ENCODE assay signal across 12 cellular contexts in the genomic region with DNA sequence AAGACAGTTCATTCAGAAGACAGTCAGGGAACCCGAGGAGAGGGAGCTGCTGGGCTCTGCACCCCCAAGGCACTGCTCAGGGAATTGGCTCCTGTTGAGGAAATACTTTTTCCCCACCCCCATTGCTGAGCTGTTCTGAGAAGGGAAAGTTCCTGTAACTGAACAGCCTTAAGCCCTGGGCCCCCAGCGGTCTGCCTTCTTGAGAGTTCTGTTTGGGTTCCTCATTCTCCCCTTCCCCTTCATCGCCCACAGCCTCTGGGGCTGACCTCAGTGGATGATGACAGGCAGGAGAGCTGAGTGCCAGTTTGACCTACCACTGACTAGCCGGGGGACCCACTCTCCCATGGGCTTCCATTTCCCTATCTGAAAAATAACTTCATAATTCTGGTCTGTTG. TPM values are rescaled to one million over a fixed set of nuclear protein-coding genes. Genes with fewer than 3 reads are reported as not detected.
DNase-seq lines count a peak whose midpoint lies in the region; ATAC-seq and TF ChIP-seq lines count a peak whose summit lies in the region.
"Had no signal": no experiment of that assay in that cellular context is flagged by ENCODE, and none has a peak within 500 bp of the region (broad histone marks: within the 10 kb centered on the region; RNA-seq: fewer than 3 reads in every experiment).

No MANE protein-coding gene starts in this region.

- in situ Hi-C loops in ACHN (cut with HindIII; ENCODE audit: low pct_ligation_motif_present, low pct_unique_long_range_greater_than_20kb, low sequenced_read_pairs), result no loop called here

- H3K4me1 ChIP-seq in heart right ventricle, result peaks cover 0 to 81% (median 0%) of the 10 kb centered on the region in 9 donors
- peaks cover 0 to 8% (median 5%) of the 10 kb centered on the region in 3 donors for H3K4me1 ChIP-seq in skeletal muscle tissue (ENCODE audit: control insufficient read depth in 3 of 3, insufficient read depth in 3 of 3, low read length in 3 of 3)

- intact Hi-C loops in heart right ventricle (cut with DNase I), result no loop called here

- H3K36me3 ChIP-seq in heart right ventricle (peaks cover 0 to 4% (median 0%) of the 10 kb centered on the region in 9 donors), skeletal muscle tissue (ENCODE audit: control insufficient read depth in 3 of 3, insufficient read depth in 3 of 3, low read length in 3 of 3) (no peaks in the 10 kb centered on the region)

- H3K4me3 ChIP-seq in heart right ventricle, result peak overlapping the region in 1 of 10 donors; percentile 33
- no peak overlapping the region for H3K4me3 ChIP-seq in skeletal muscle tissue (ENCODE audit: low read length in 3 of 3)

- H3K27ac ChIP-seq in heart right ventricle (peak overlapping the region in 4 of 10 donors; percentile 22 to 85 (median 44)), skeletal muscle tissue (ENCODE audit: low read depth, low read length) (peak overlapping the region; percentile 12)

- ATAC-seq in GM18502 (IDR thresholded peaks at IDR 0.05; ENCODE audit: poor library complexity, unreplicated experiment), result peak; percentile 64
- ATAC-seq in heart right ventricle, result peak; percentile 58 to 88 (median 79)
- ATAC-seq: T-cell had no signal

- no peak overlapping the region for H3K9ac ChIP-seq in skeletal muscle tissue (ENCODE audit: low read depth in 1 of 3, low read length in 3 of 3)

- DNase-seq in NOMO-1 treated with DMSO at 0.1 percent for 48 hours (lab: John Stamatoyannopoulos, UW; ENCODE audit: unreplicated experiment) (peak; percentile 93), heart right ventricle (peak; percentile 42 to 54), DMS53 treated with DMSO at 0.1 percent for 48 hours (lab: John Stamatoyannopoulos, UW; ENCODE audit: unreplicated experiment) (no peak), NCI-H128 (lab: John Stamatoyannopoulos, UW; ENCODE audit: unreplicated experiment) (no peak), ACHN (no peak), iPS-NIHi11 (ENCODE audit: low spot score) (no peak)
- DNase-seq: DMS79, NCI-H2029 had no signal

- H3K9me3 ChIP-seq in heart right ventricle, result no peaks in the 10 kb centered on the region
- no peaks in the 10 kb centered on the region for H3K9me3 ChIP-seq in skeletal muscle tissue (ENCODE audit: control insufficient read depth in 3 of 3, low read length in 3 of 3)

- peaks cover 0 to 65% (median 21%) of the 10 kb centered on the region in 7 donors for H3K27me3 ChIP-seq in heart right ventricle
- peaks cover 2 to 16% (median 16%) of the 10 kb centered on the region in 3 donors for H3K27me3 ChIP-seq in skeletal muscle tissue (ENCODE audit: control insufficient read depth in 3 of 3, insufficient read depth in 3 of 3, low read length in 3 of 3)

- TF ChIP-seq CTCF in heart right ventricle (IDR thresholded peaks at IDR 0.05), result no peak

- 45 to 55% methylated on average over 4 of the region's 4 CpGs for WGBS in heart right ventricle, 2 donors

RNA-seq across cellular contexts. Expression of a gene that starts 10.7 kb away (rescaled TPM):
- total RNA-seq in heart right ventricle, result 10 to 100 TPM in 1 of 10 donors, 1 to 10 TPM in 9; 1.6 to 22.9 (median 3.0) TPM
- 1 to 10 TPM; 2.3 to 3.7 TPM for polyA plus RNA-seq in heart right ventricle
- total RNA-seq in skeletal muscle tissue, result 8.4 TPM

RNA-seq across cellular contexts. Expression of a gene that starts 46.7 kb away (rescaled TPM):
- total RNA-seq in heart right ventricle (10 to 100 TPM; 27.9 to 36.0 (median 31.6) TPM), skeletal muscle tissue (18.8 TPM)
- 10 to 100 TPM; 19.2 to 21.1 TPM for polyA plus RNA-seq in heart right ventricle

RNA-seq across cellular contexts. Expression of a gene that starts 52.5 kb away (rescaled TPM):
- total RNA-seq in heart right ventricle (10 to 100 TPM in 1 of 10 donors, 1 to 10 TPM in 9; 4.9 to 10.7 (median 7.4) TPM), skeletal muscle tissue (4.7 TPM)
- 10 to 100 TPM; 12.9 to 26.8 TPM for polyA plus RNA-seq in heart right ventricle
- total RNA-seq: activated T-helper 1 cell treated with anti-CD3 and anti-CD28 coated beads, Interleukin-12 subunit alpha, Interleukin-12 subunit beta, Interleukin-2, Interleukin-4 antibody, amounts not matched to agents 30 ng/mL and 10 ng/mL and 1 ng/mL, durations not matched to agents 14 hours and 24 hours and 36 hours; T-cell had no signal

Comparison
In these comparisons a context has a peak if more than half of its experiments do, and no peak if none do; other contexts are left out.
1. DNase-seq: peak in NOMO-1 treated with DMSO at 0.1 percent for 48 hours (single experiment) and heart right ventricle (2 of 2); none in DMS53 treated with DMSO at 0.1 percent for 48 hours (single experiment), NCI-H128 (single experiment), ACHN (single experiment) and iPS-NIHi11 (single experiment).